Comparison of ENCODE assay signal across 8 cellular contexts in genomic region chr22:31497148-31497938, GRCh38. TPM values are rescaled to one million over a fixed set of nuclear protein-coding genes. Genes with fewer than 3 reads are reported as not detected.
DNase-seq lines count a peak whose midpoint lies in the region; ATAC-seq and TF ChIP-seq lines count a peak whose summit lies in the region.

No MANE protein-coding gene starts in this region.

- H3K27me3 Mint-ChIP-seq in Calu3 (ENCODE audit: unreplicated experiment) (no peaks in the 10 kb centered on the region), endothelial cell (ENCODE audit: unreplicated experiment) (peaks cover 2% of the 10 kb centered on the region)

- POLR2A ChIA-PET in PC-3 (lab: Charles Lee; ENCODE audit: unreplicated experiment), result no interaction called here

- H3K4me3 Mint-ChIP-seq in Calu3 (ENCODE audit: low read depth, unreplicated experiment) (peak overlapping the region; percentile 90), endothelial cell (ENCODE audit: unreplicated experiment) (peak overlapping the region; percentile 92)

- BruUV-seq in Calu3 (replicated peaks; lab: Mats Ljungman, UMichigan), result TSS peak; percentile 64
- BruUV-seq in PC-3 (replicated peaks; lab: Mats Ljungman, UMichigan), result TSS peak; percentile 62

- no peak for DNase-seq in Calu3
- peak; percentile 4 for DNase-seq in PC-3
- no peak for DNase-seq in endothelial cell (ENCODE audit: low spot score)
- no peak for DNase-seq in ovary
- no peak for DNase-seq in NCI-H226
- no peak for DNase-seq in Ammon's horn (ENCODE audit: low spot score)

- H3K9ac ChIP-seq in PC-3 (ENCODE audit: low read length), result peak overlapping the region; percentile 72

- TF ChIP-seq CTCF in Calu3 (IDR thresholded peaks at IDR 0.05; ENCODE audit: unreplicated experiment), result no peak
- TF ChIP-seq CTCF in PC-3 (conservative IDR thresholded peaks at IDR 0.05; ENCODE audit: low read depth, low read length), result no peak
- TF ChIP-seq CTCF in endothelial cell (IDR thresholded peaks at IDR 0.05; ENCODE audit: unreplicated experiment), result no peak
- no peak for TF ChIP-seq CTCF in ovary (IDR thresholded peaks at IDR 0.05)

- peaks cover 10% of the 10 kb centered on the region; the same call in 1 of the 2 replicates for H3K4me1 ChIP-seq in PC-3 (ENCODE audit: insufficient read depth, low read length)
- H3K4me1 ChIP-seq in ovary (ENCODE audit: insufficient read depth), result no peaks in the 10 kb centered on the region

- CTCF ChIA-PET in Calu3 (lab: Charles Lee), result no interaction called here
- CTCF ChIA-PET in PC-3 (lab: Charles Lee), result no interaction called here

- H3K9me3 Mint-ChIP-seq in Calu3 (ENCODE audit: low read depth, unreplicated experiment) (no peaks in the 10 kb centered on the region), endothelial cell (ENCODE audit: unreplicated experiment) (no peaks in the 10 kb centered on the region)

- intact Hi-C loops in Calu3 (cut with micrococcal nuclease; ENCODE audit: unreplicated experiment), result no loop called here
- intact Hi-C loops in PC-3 (cut with micrococcal nuclease), result no loop called here
- intact Hi-C loops in ovary (cut with DNase I), result no loop called here

- H3K9me2 ChIP-seq in PC-3 (replicated peaks; ENCODE audit: low read length), result no peaks in the 10 kb centered on the region

- H3K36me3 ChIP-seq in PC-3 (ENCODE audit: low read depth, low read length) (peaks cover 3% of the 10 kb centered on the region; the same call in 1 of the 2 replicates), ovary (no peaks in the 10 kb centered on the region)

- no peak for TF ChIP-seq POLR2A in ovary (IDR thresholded peaks at IDR 0.05)

- no peak overlapping the region for H3K27ac ChIP-seq in PC-3 (ENCODE audit: low read length)
- no peak overlapping the region for H3K27ac ChIP-seq in ovary

- H3K27ac Mint-ChIP-seq in Calu3 (ENCODE audit: unreplicated experiment), result peak overlapping the region; percentile 44
- peak overlapping the region; percentile 22 for H3K27ac Mint-ChIP-seq in endothelial cell (ENCODE audit: unreplicated experiment)

- no peaks in the 10 kb centered on the region for H3F3A ChIP-seq in PC-3 (ENCODE audit: low read length, unreplicated experiment)

- H3K4me3 ChIP-seq in PC-3 (ENCODE audit: low read length) (peak overlapping the region; percentile 90), ovary (peak overlapping the region; percentile 84)

- peaks cover 13% of the 10 kb centered on the region for H3K79me2 ChIP-seq in PC-3 (ENCODE audit: low read length)

- H3K36me3 Mint-ChIP-seq in Calu3 (ENCODE audit: insufficient read depth, unreplicated experiment), result peaks cover 19% of the 10 kb centered on the region
- H3K36me3 Mint-ChIP-seq in endothelial cell (ENCODE audit: low read depth, unreplicated experiment), result peaks cover 5% of the 10 kb centered on the region

- H3K9me3 ChIP-seq in PC-3 (ENCODE audit: low read length) (no peaks in the 10 kb centered on the region), ovary (no peaks in the 10 kb centered on the region)

- H4K20me1 ChIP-seq in PC-3 (ENCODE audit: low read length), result no peaks in the 10 kb centered on the region

- ATAC-seq in PC-3, result no peak
- no peak for ATAC-seq in HG02623 (IDR thresholded peaks at IDR 0.05; ENCODE audit: unreplicated experiment)
- ATAC-seq in HG03135 (IDR thresholded peaks at IDR 0.05; ENCODE audit: unreplicated experiment), result no peak

- no peak for TF ChIP-seq EP300 in ovary (IDR thresholded peaks at IDR 0.05)

- H3K27me3 ChIP-seq in PC-3 (ENCODE audit: low read length) (no peaks in the 10 kb centered on the region), ovary (no peaks in the 10 kb centered on the region)

- peak overlapping the region; percentile 96 for H3K4me2 ChIP-seq in PC-3 (ENCODE audit: low read length)

- H3K4me1 Mint-ChIP-seq in Calu3 (ENCODE audit: low read depth, unreplicated experiment) (no peaks in the 10 kb centered on the region), endothelial cell (ENCODE audit: unreplicated experiment) (no peaks in the 10 kb centered on the region)

- peak overlapping the region; percentile 95 for H2AFZ ChIP-seq in PC-3 (ENCODE audit: low read length)

- 83 to 90% (median 88%) methylated on average over 10 of the region's 10 CpGs for WGBS in ovary, 3 donors

RNA-seq across cellular contexts. Expression of gene SFI1, which starts 1.0 kb away (rescaled TPM):
- total RNA-seq in Calu3 (2022) (59.2 and 61.4 TPM in 2 replicates), PC-3 (2014; rRNA removed) (22.5 and 24.0 TPM in 2 replicates), endothelial cell (ENCODE audit: unreplicated experiment) (24.8 TPM), ovary (10 to 100 TPM; 24.1 to 33.9 (median 26.1) TPM)
- 10 to 100 TPM; 10.8 to 15.7 TPM for polyA plus RNA-seq in ovary

RNA-seq across cellular contexts. Expression of gene EIF4ENIF1, which starts 7.7 kb away (rescaled TPM):
- total RNA-seq in Calu3 (2022), result 27.3 and 32.0 TPM in 2 replicates
- 4.5 and 5.3 TPM in 2 replicates for total RNA-seq in PC-3 (2014; rRNA removed)
- 35.7 TPM for total RNA-seq in endothelial cell (ENCODE audit: unreplicated experiment)
- total RNA-seq in ovary, result 10 to 100 TPM in 6 of 7 donors, 1 to 10 TPM in 1; 8.4 to 43.6 (median 37.5) TPM
- polyA plus RNA-seq in ovary, result 10 to 100 TPM; 22.3 to 50.2 TPM
